23 cellular contexts compared by ENCODE assay signal in the genomic region with DNA sequence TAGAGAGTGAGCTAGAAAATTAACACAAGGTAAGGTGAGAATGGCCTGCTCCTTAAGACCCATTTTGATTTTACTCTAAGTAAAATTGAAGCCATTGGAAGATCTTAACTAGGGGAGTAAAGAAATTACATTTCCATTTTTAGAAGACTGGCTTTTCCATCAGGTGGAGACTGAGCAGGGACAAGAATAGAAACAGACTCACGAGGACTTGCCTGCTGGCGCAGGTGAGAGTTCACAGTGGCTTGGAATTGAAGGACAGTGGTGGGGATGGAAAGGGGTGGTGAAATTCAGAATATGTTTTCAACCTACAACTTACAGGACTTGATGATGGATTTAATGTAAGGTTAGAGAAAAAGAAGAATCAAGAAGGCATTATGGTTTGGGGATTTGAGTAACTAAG.
A peak's percentile ranks its signal among the peaks of the same experiment; 100 is the strongest.
DNase-seq lines count a peak whose midpoint lies in the region; ATAC-seq, FAIRE-seq and TF ChIP-seq lines count a peak whose summit lies in the region.
"Had no signal": no experiment of that assay in that cellular context is flagged by ENCODE, and none has a peak within 500 bp of the region (broad histone marks: within the 10 kb centered on the region; RNA-seq: fewer than 3 reads in every experiment).

No MANE protein-coding gene starts in this region.

- no peak for FAIRE-seq in HepG2 (lab: Jason Lieb, UNC)
- FAIRE-seq: GM12878 had no signal

- ATAC-seq in Right ventricle myocardium superior (ENCODE audit: poor library complexity) (peak; percentile 68), right cardiac atrium (no peak), gastrocnemius medialis (peak; percentile 47 to 94), HepG2 (no peak), upper lobe of right lung (no peak)
- ATAC-seq in activated naive CD8-positive, alpha-beta T cell treated with anti-CD3 and anti-CD28 coated beads, Interleukin-2, amount 50 U/mL, for 24 hours: no peak
- ATAC-seq: GM12878, Panc1 had no signal

- no TSS peak for BruUV-seq in HepG2 (replicated peaks; lab: Mats Ljungman, UMichigan)

- no peak overlapping the region for H3K4me3 ChIP-seq in right cardiac atrium (ENCODE audit: low read length)
- no peak overlapping the region for H3K4me3 ChIP-seq in Loucy (ENCODE audit: low read length, poor library complexity, severe bottlenecking)
- H3K4me3 ChIP-seq in gastrocnemius medialis: no peak overlapping the region
- H3K4me3 ChIP-seq in HepG2 (replicated peaks in 1 of 3; ENCODE audit: insufficient read depth in 1 of 3, low read depth in 2 of 3, low read length in 3 of 3): no peak overlapping the region
- H3K4me3 ChIP-seq in upper lobe of right lung: no peak overlapping the region
- H3K4me3 ChIP-seq: GM12878, SJCRH30 had no signal

- no peak for TF ChIP-seq POLR2A in gastrocnemius medialis (IDR thresholded peaks at IDR 0.05)
- no peak for TF ChIP-seq POLR2A in HepG2 (IDR thresholded peaks at IDR 0.05; ENCODE audit: insufficient read depth in 1 of 2, low read depth in 2 of 2, low read length in 2 of 2)

- peaks cover 13% of the 10 kb centered on the region for H3K9me3 Mint-ChIP-seq in activated naive CD8-positive, alpha-beta T cell treated with anti-CD3 and anti-CD28 coated beads, Interleukin-2, amount 50 U/mL, for 24 hours
- H3K9me3 Mint-ChIP-seq: H9, HFFc6 had no signal

- H3K4me1 Mint-ChIP-seq in activated naive CD8-positive, alpha-beta T cell treated with anti-CD3 and anti-CD28 coated beads, Interleukin-2, amount 50 U/mL, for 24 hours: peaks cover 57% of the 10 kb centered on the region

- H3K27me3 ChIP-seq in right cardiac atrium (ENCODE audit: control insufficient read depth, insufficient read depth): no peaks in the 10 kb centered on the region
- H3K27me3 ChIP-seq in Loucy (ENCODE audit: insufficient read depth, low read length, poor library complexity, severe bottlenecking): no peaks in the 10 kb centered on the region
- H3K27me3 ChIP-seq in gastrocnemius medialis: no peaks in the 10 kb centered on the region
- H3K27me3 ChIP-seq in HepG2 (ENCODE audit: control insufficient read depth in 1 of 2, insufficient read depth in 2 of 2, low read length in 2 of 2): no peaks in the 10 kb centered on the region; a peak in 1 of 5 replicates
- no peaks in the 10 kb centered on the region for H3K27me3 ChIP-seq in upper lobe of right lung
- H3K27me3 ChIP-seq: SJCRH30 had no signal

- 81% methylated on average over 2 of the region's 2 CpGs for WGBS in right cardiac atrium
- 3% methylated on average over 2 of the region's 2 CpGs for WGBS in HepG2 (ENCODE audit: low lambda C conversion rate)

- POLR2A ChIA-PET in HepG2 (lab: Yijun Ruan, JAX): no interaction called here

- H2AFZ ChIP-seq in Loucy (ENCODE audit: low read length) (peak overlapping the region; percentile 18; the same call in 1 of the 2 replicates), HepG2 (ENCODE audit: low read length) (no peak overlapping the region)

- DNase-seq in Right ventricle myocardium superior (no peak), right cardiac atrium (no peak), gastrocnemius medialis (no peak), HepG2 (ENCODE audit: low spot score) (no peak), upper lobe of right lung (no peak)
- no peak for DNase-seq in activated naive CD8-positive, alpha-beta T cell treated with anti-CD3 and anti-CD28 coated beads, Interleukin-2, amount 50 U/mL, for 24 hours
- DNase-seq: Caco-2; CD4-positive, alpha-beta T cell; DND-41; H9; HFFc6; NCI-H1105; NCI-H146; NCI-H2029; NCI-H226; NCI-H510A treated with DMSO at 0.1 percent for 48 hours; NCI-H748 treated with DMSO at 0.1 percent for 48 hours; NK-92 treated with Interleukin-12 subunit alpha and Interleukin-12 subunit beta, amount 100 ng/mL, for 24 hours; SJCRH30 had no signal

- TF ChIP-seq EP300 in HepG2 (IDR thresholded peaks at IDR 0.05; ENCODE audit: low read depth in 2 of 2, low read length in 2 of 2) (no peak), HepG2 (CRISPR knock-in tag; IDR thresholded peaks at IDR 0.05; ENCODE audit: borderline replicate concordance) (no peak)

- no peak for TF ChIP-seq RAD21 in HepG2 (CRISPR knock-in tag; IDR thresholded peaks at IDR 0.05)

- H3K36me3 Mint-ChIP-seq in activated naive CD8-positive, alpha-beta T cell treated with anti-CD3 and anti-CD28 coated beads, Interleukin-2, amount 50 U/mL, for 24 hours (ENCODE audit: low read depth): peaks cover 1% of the 10 kb centered on the region

- no peak overlapping the region for H3K4me3 Mint-ChIP-seq in activated naive CD8-positive, alpha-beta T cell treated with anti-CD3 and anti-CD28 coated beads, Interleukin-2, amount 50 U/mL, for 24 hours
- H3K4me3 Mint-ChIP-seq: CD4-positive, alpha-beta T cell; H9; HFFc6 had no signal

- TF ChIP-seq CTCF in Loucy (conservative IDR thresholded peaks at IDR 0.05; ENCODE audit: low read length) (no peak), gastrocnemius medialis (IDR thresholded peaks at IDR 0.05 in 4 of 5, conservative IDR thresholded peaks at IDR 0.05 in 1 of 5) (no peak), HepG2 (CRISPR knock-in tag; IDR thresholded peaks at IDR 0.05) (no peak), upper lobe of right lung (IDR thresholded peaks at IDR 0.05) (no peak)

- no peaks in the 10 kb centered on the region for H3K79me2 ChIP-seq in Loucy (ENCODE audit: insufficient read depth, low read length)
- H3K79me2 ChIP-seq in HepG2 (ENCODE audit: insufficient read depth, low read length): no peaks in the 10 kb centered on the region

- CTCF ChIA-PET in HepG2 (lab: Yijun Ruan, JAX; ENCODE audit: low intra/inter-chr PET ratio, low total read pairs): no interaction called here

- H4K20me1 ChIP-seq in Loucy (ENCODE audit: insufficient read depth, low read length, poor library complexity, severe bottlenecking) (no peaks in the 10 kb centered on the region), HepG2 (ENCODE audit: insufficient read depth, low read length) (no peaks in the 10 kb centered on the region)

- H3K27ac ChIP-seq in right cardiac atrium (ENCODE audit: low read length) (no peak overlapping the region), gastrocnemius medialis (peak overlapping the region in 3 of 4 donors; percentile 24 to 51 (median 24)), HepG2 (ENCODE audit: extremely low read length, insufficient read depth, low read length) (no peak overlapping the region), upper lobe of right lung (no peak overlapping the region)
- H3K27ac ChIP-seq: KMS-11, SJCRH30 had no signal

- H3K4me1 ChIP-seq in right cardiac atrium (ENCODE audit: control insufficient read depth, insufficient read depth, low read length) (no peaks in the 10 kb centered on the region), Loucy (ENCODE audit: insufficient read depth, low read length, poor library complexity, severe bottlenecking) (peaks cover 42% of the 10 kb centered on the region), gastrocnemius medialis (peaks cover 5 to 7% of the 10 kb centered on the region in 2 donors), HepG2 (ENCODE audit: insufficient read depth, low read length) (no peaks in the 10 kb centered on the region), upper lobe of right lung (no peaks in the 10 kb centered on the region)
- H3K4me1 ChIP-seq: Caco-2 had no signal

- H3K4me2 ChIP-seq in Loucy (ENCODE audit: low read depth, low read length, poor library complexity, severe bottlenecking) (no peak overlapping the region), HepG2 (ENCODE audit: low read depth, low read length) (no peak overlapping the region)
- H3K4me2 ChIP-seq: KMS-11 had no signal

- H3K9me3 ChIP-seq in right cardiac atrium (ENCODE audit: control insufficient read depth, low read length) (no peaks in the 10 kb centered on the region), Loucy (ENCODE audit: insufficient read depth, low read depth, low read length) (no peaks in the 10 kb centered on the region), gastrocnemius medialis (no peaks in the 10 kb centered on the region), HepG2 (ENCODE audit: low read length) (no peaks in the 10 kb centered on the region), upper lobe of right lung (no peaks in the 10 kb centered on the region)
- H3K9me3 ChIP-seq: Caco-2, SJCRH30 had no signal

- H3K27me3 Mint-ChIP-seq in activated naive CD8-positive, alpha-beta T cell treated with anti-CD3 and anti-CD28 coated beads, Interleukin-2, amount 50 U/mL, for 24 hours: no peaks in the 10 kb centered on the region
- H3K27me3 Mint-ChIP-seq: CD4-positive, alpha-beta T cell had no signal

- in situ Hi-C loops in gastrocnemius medialis (cut with MboI; ENCODE audit: low sequenced_read_pairs in 4 of 4) (no loop called here), HepG2 (cut with HindIII; ENCODE audit: extremely low pct_ligation_motif_present, low pct_unique_long_range_greater_than_20kb) (no loop called here)

- intact Hi-C loops in Right ventricle myocardium superior (cut with DNase I): no loop called here
- intact Hi-C loops in right cardiac atrium (cut with DNase I): no loop called here
- intact Hi-C loops in gastrocnemius medialis (cut with DNase I; ENCODE audit: low total_unique reads): no loop called here
- intact Hi-C loops in HepG2 (cut with micrococcal nuclease; ENCODE audit: unreplicated experiment): no loop called here
- intact Hi-C loops in upper lobe of right lung (cut with DNase I): no loop called here

- no peaks in the 10 kb centered on the region for H3K36me3 ChIP-seq in Loucy (ENCODE audit: insufficient read depth, low read length)
- no peaks in the 10 kb centered on the region for H3K36me3 ChIP-seq in gastrocnemius medialis
- H3K36me3 ChIP-seq in HepG2 (replicated peaks in 1 of 2; ENCODE audit: control insufficient read depth in 1 of 2, insufficient read depth in 2 of 2, low read length in 2 of 2): no peaks in the 10 kb centered on the region
- H3K36me3 ChIP-seq in upper lobe of right lung: no peaks in the 10 kb centered on the region
- H3K36me3 ChIP-seq: SJCRH30 had no signal

- H3K9me2 ChIP-seq in Loucy (replicated peaks; ENCODE audit: low read depth, low read length): no peaks in the 10 kb centered on the region

- H3K27ac Mint-ChIP-seq in activated naive CD8-positive, alpha-beta T cell treated with anti-CD3 and anti-CD28 coated beads, Interleukin-2, amount 50 U/mL, for 24 hours: peak overlapping the region; percentile 29
- H3K27ac Mint-ChIP-seq: H9, HFFc6 had no signal

- no peaks in the 10 kb centered on the region for H3F3A ChIP-seq in Loucy (ENCODE audit: low read depth)

- H3K9ac ChIP-seq in Loucy (ENCODE audit: low read depth, low read length, poor library complexity, severe bottlenecking) (no peak overlapping the region), HepG2 (ENCODE audit: insufficient read depth, low read depth, low read length) (no peak overlapping the region)
- H3K9ac ChIP-seq: KMS-11 had no signal

TF ChIP-seq in HepG2, 621 proteins besides CTCF, POLR2A, EP300 and RAD21:
- TF ChIP-seq MED1 (CRISPR knock-in tag; IDR thresholded peaks at IDR 0.05) (no peak), MEF2D (CRISPR knock-in tag; IDR thresholded peaks at IDR 0.05) (no peak), ZNF501 (CRISPR knock-in tag; IDR thresholded peaks at IDR 0.05) (no peak), THAP11 (CRISPR knock-in tag; IDR thresholded peaks at IDR 0.05) (no peak)
TF ChIP-seq in HepG2: peak in this region for 0.

Comparison
In these comparisons a context has a peak if more than half of its experiments do, and no peak if none do; other contexts are left out.
1. ATAC-seq: peak in Right ventricle myocardium superior (single experiment) and gastrocnemius medialis (2 of 2); none in right cardiac atrium (0 of 2), activated naive CD8-positive, alpha-beta T cell treated with anti-CD3 and anti-CD28 coated beads, Interleukin-2, amount 50 U/mL, for 24 hours (single experiment), HepG2 (single experiment) and upper lobe of right lung (single experiment).
2. H3K27ac ChIP-seq: peak in gastrocnemius medialis (3 of 4); none in right cardiac atrium (single experiment), HepG2 (single experiment) and upper lobe of right lung (single experiment).